In the genomic region with DNA sequence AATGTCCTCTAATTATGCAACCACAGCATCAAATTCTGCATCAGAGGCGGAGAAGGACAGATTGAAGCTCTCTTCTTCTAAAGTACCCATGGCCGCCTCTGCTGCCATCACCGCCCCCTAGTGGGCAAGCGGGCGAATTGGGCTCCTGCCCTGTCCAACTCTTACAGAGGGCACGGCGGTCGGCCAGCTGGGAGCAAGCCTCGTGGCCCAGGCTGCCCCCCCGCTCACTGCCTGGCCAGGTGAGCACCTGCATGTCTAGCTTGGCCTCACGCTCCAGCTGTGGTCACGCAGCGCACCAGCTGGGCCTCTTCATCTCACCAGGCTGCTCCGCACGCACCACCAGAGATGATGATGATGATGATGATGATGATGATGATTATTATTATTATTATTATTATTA, we compare ENCODE assay signal across 10 cellular contexts.
DNase-seq lines count a peak whose midpoint lies in the region; ATAC-seq, FAIRE-seq and TF ChIP-seq lines count a peak whose summit lies in the region.
"Had no signal": no experiment of that assay in that cellular context is flagged by ENCODE, and none has a peak within 500 bp of the region (broad histone marks: within the 10 kb centered on the region; RNA-seq: fewer than 3 reads in every experiment).

No MANE protein-coding gene starts in this region.

- H3K9me3 Mint-ChIP-seq in activated CD4-positive, alpha-beta memory T cell treated with anti-CD3 and anti-CD28 coated beads for 36 hours: no peaks in the 10 kb centered on the region
- H3K9me3 Mint-ChIP-seq in activated CD4-positive, alpha-beta memory T cell treated with anti-CD3 and anti-CD28 coated beads, Interleukin-2, amount 10 ng/mL, durations not matched to agents 7 days and 5 days: no peaks in the 10 kb centered on the region
- peaks cover 2% of the 10 kb centered on the region for H3K9me3 Mint-ChIP-seq in neural crest cell

- TF ChIP-seq CTCF in Panc1 (IDR thresholded peaks at IDR 0.05) (peak; percentile 40), neural crest cell (conservative IDR thresholded peaks at IDR 0.05) (peak; percentile 28)

- DNase-seq in activated CD4-positive, alpha-beta memory T cell treated with anti-CD3 and anti-CD28 coated beads for 36 hours: peak; percentile 9
- DNase-seq in activated CD4-positive, alpha-beta memory T cell treated with anti-CD3 and anti-CD28 coated beads, Interleukin-2, amount 10 ng/mL, durations not matched to agents 7 days and 5 days: no peak
- DNase-seq in HAP-1 (ENCODE audit: low spot score in 2 of 2) (peak; percentile 7 to 57), Panc1 (ENCODE audit: low read depth, low spot score) (no peak), neural crest cell (ENCODE audit: low read depth, low spot score) (no peak), GM19239 (ENCODE audit: insufficient read length, low spot score) (no peak), medulla oblongata (ENCODE audit: extremely low spot score) (no peak), cerebellar cortex (ENCODE audit: low spot score) (no peak)
- DNase-seq: ovary had no signal

- no peaks in the 10 kb centered on the region for H3K4me1 Mint-ChIP-seq in activated CD4-positive, alpha-beta memory T cell treated with anti-CD3 and anti-CD28 coated beads for 36 hours (ENCODE audit: low read depth)
- no peaks in the 10 kb centered on the region for H3K4me1 Mint-ChIP-seq in activated CD4-positive, alpha-beta memory T cell treated with anti-CD3 and anti-CD28 coated beads, Interleukin-2, amount 10 ng/mL, durations not matched to agents 7 days and 5 days
- no peaks in the 10 kb centered on the region for H3K4me1 Mint-ChIP-seq in neural crest cell

- no peak overlapping the region for H3K4me3 Mint-ChIP-seq in activated CD4-positive, alpha-beta memory T cell treated with anti-CD3 and anti-CD28 coated beads for 36 hours
- H3K4me3 Mint-ChIP-seq in activated CD4-positive, alpha-beta memory T cell treated with anti-CD3 and anti-CD28 coated beads, Interleukin-2, amount 10 ng/mL, durations not matched to agents 7 days and 5 days: no peak overlapping the region
- no peak overlapping the region for H3K4me3 Mint-ChIP-seq in neural crest cell

- H3K36me3 ChIP-seq in HAP-1 (replicated peaks) (no peaks in the 10 kb centered on the region), Panc1 (ENCODE audit: control insufficient read depth, insufficient read depth, low read length) (no peaks in the 10 kb centered on the region)
- H3K36me3 ChIP-seq: BLaER1 treated with 17β-estradiol and CSF1 and Interleukin-3, amounts not matched to agents 10 nM and 100 nM; ovary had no signal

- no peaks in the 10 kb centered on the region for H3K36me3 Mint-ChIP-seq in activated CD4-positive, alpha-beta memory T cell treated with anti-CD3 and anti-CD28 coated beads for 36 hours
- no peaks in the 10 kb centered on the region for H3K36me3 Mint-ChIP-seq in activated CD4-positive, alpha-beta memory T cell treated with anti-CD3 and anti-CD28 coated beads, Interleukin-2, amount 10 ng/mL, durations not matched to agents 7 days and 5 days (ENCODE audit: low read depth)
- H3K36me3 Mint-ChIP-seq in neural crest cell (ENCODE audit: low read depth): no peaks in the 10 kb centered on the region

- peaks cover 1% of the 10 kb centered on the region for H3K27me3 Mint-ChIP-seq in activated CD4-positive, alpha-beta memory T cell treated with anti-CD3 and anti-CD28 coated beads for 36 hours
- H3K27me3 Mint-ChIP-seq in activated CD4-positive, alpha-beta memory T cell treated with anti-CD3 and anti-CD28 coated beads, Interleukin-2, amount 10 ng/mL, durations not matched to agents 7 days and 5 days: no peaks in the 10 kb centered on the region
- H3K27me3 Mint-ChIP-seq in neural crest cell (ENCODE audit: low read depth): no peaks in the 10 kb centered on the region

- no peak overlapping the region for H3K27ac ChIP-seq in Panc1 (ENCODE audit: low read length)
- H3K27ac ChIP-seq: BLaER1 treated with 17β-estradiol and CSF1 and Interleukin-3, amounts not matched to agents 10 nM and 100 nM; ovary had no signal

- no TSS peak for BruUV-seq in Panc1 (replicated peaks; lab: Mats Ljungman, UMichigan)

- no peak overlapping the region for H3K4me3 ChIP-seq in HAP-1
- no peak overlapping the region for H3K4me3 ChIP-seq in Panc1 (ENCODE audit: low read depth in 2 of 2, low read length in 2 of 2)
- H3K4me3 ChIP-seq: BLaER1 treated with 17β-estradiol and CSF1 and Interleukin-3, amounts not matched to agents 10 nM and 100 nM; ovary had no signal

- CTCF ChIA-PET in activated CD4-positive, alpha-beta memory T cell treated with anti-CD3 and anti-CD28 coated beads for 36 hours (lab: Charles Lee): interaction anchor here (0.7 to 1.5 kb wide), 2 partner anchors 11 to 15 kb away, joined by 3 read pairs; no protein-coding TSS in a partner anchor
- CTCF ChIA-PET in activated CD4-positive, alpha-beta memory T cell treated with anti-CD3 and anti-CD28 coated beads, Interleukin-2, amount 10 ng/mL, durations not matched to agents 7 days and 5 days (lab: Charles Lee): no interaction called here
- CTCF ChIA-PET in Panc1 (lab: Charles Lee): no interaction called here

- in situ Hi-C loops in HAP-1 (cut with MboI; ENCODE audit: low sequenced_read_pairs) (no loop called here), Panc1 (cut with HindIII; ENCODE audit: low pct_unique_long_range_greater_than_20kb, low sequenced_read_pairs) (no loop called here)

- POLR2A ChIA-PET in activated CD4-positive, alpha-beta memory T cell treated with anti-CD3 and anti-CD28 coated beads for 36 hours (lab: Charles Lee): no interaction called here
- POLR2A ChIA-PET in activated CD4-positive, alpha-beta memory T cell treated with anti-CD3 and anti-CD28 coated beads, Interleukin-2, amount 10 ng/mL, durations not matched to agents 7 days and 5 days (lab: Charles Lee): no interaction called here
- POLR2A ChIA-PET in Panc1 (lab: Charles Lee): no interaction called here

- H3K27me3 ChIP-seq in HAP-1 (ENCODE audit: low read depth) (no peaks in the 10 kb centered on the region), Panc1 (ENCODE audit: control insufficient read depth, insufficient read depth, low read length) (no peaks in the 10 kb centered on the region)
- H3K27me3 ChIP-seq: BLaER1 treated with 17β-estradiol and CSF1 and Interleukin-3, amounts not matched to agents 10 nM and 100 nM; ovary had no signal

- no peak overlapping the region for H3K27ac Mint-ChIP-seq in activated CD4-positive, alpha-beta memory T cell treated with anti-CD3 and anti-CD28 coated beads for 36 hours
- H3K27ac Mint-ChIP-seq in activated CD4-positive, alpha-beta memory T cell treated with anti-CD3 and anti-CD28 coated beads, Interleukin-2, amount 10 ng/mL, durations not matched to agents 7 days and 5 days: no peak overlapping the region
- no peak overlapping the region for H3K27ac Mint-ChIP-seq in neural crest cell (ENCODE audit: unreplicated experiment)

- H3K9me3 ChIP-seq in HAP-1: no peaks in the 10 kb centered on the region
- H3K9me3 ChIP-seq in Panc1 (ENCODE audit: control insufficient read depth, insufficient read depth, low read depth, low read length): no peaks in the 10 kb centered on the region
- H3K9me3 ChIP-seq: BLaER1 treated with 17β-estradiol and CSF1 and Interleukin-3, amounts not matched to agents 10 nM and 100 nM; ovary had no signal

- ATAC-seq in Panc1: no peak

- intact Hi-C loops in activated CD4-positive, alpha-beta memory T cell treated with anti-CD3 and anti-CD28 coated beads for 36 hours (cut with micrococcal nuclease): no loop called here
- intact Hi-C loops in Panc1 (cut with micrococcal nuclease; ENCODE audit: unreplicated experiment): no loop called here

- FAIRE-seq in GM19239 (lab: Jason Lieb, UNC): no peak

- H3K4me1 ChIP-seq in HAP-1 (no peaks in the 10 kb centered on the region), Panc1 (ENCODE audit: control insufficient read depth, insufficient read depth, low read length) (no peaks in the 10 kb centered on the region)

Comparison
In these comparisons a context has a peak if more than half of its experiments do, and no peak if none do; other contexts are left out.
1. DNase-seq: peak in activated CD4-positive, alpha-beta memory T cell treated with anti-CD3 and anti-CD28 coated beads for 36 hours (single experiment) and HAP-1 (2 of 2); none in activated CD4-positive, alpha-beta memory T cell treated with anti-CD3 and anti-CD28 coated beads, Interleukin-2, amount 10 ng/mL, durations not matched to agents 7 days and 5 days (single experiment), Panc1 (single experiment), neural crest cell (single experiment), GM19239 (single experiment), medulla oblongata (single experiment) and cerebellar cortex (single experiment).